Comparison of ENCODE assay signal across 1 cellular context in genomic region chr2:232407428-232408150, GRCh38.
TF ChIP-seq lines count a peak whose summit lies in the region.

No MANE protein-coding gene starts in this region.

TF ChIP-seq in HepG2, 621 proteins besides CTCF, POLR2A, EP300 and RAD21:
- TF ChIP-seq RARA (CRISPR knock-in tag; IDR thresholded peaks at IDR 0.05), result 0 out of 2 replicates have a peak, but pooled peaks have one; percentile 31
- TF ChIP-seq RXRA (CRISPR knock-in tag; IDR thresholded peaks at IDR 0.05), result 0 out of 2 replicates have a peak, but pooled peaks have one; percentile 12
- TF ChIP-seq SKI (IDR thresholded peaks at IDR 0.05; ENCODE audit: partially characterized antibody), result peak; percentile 73
- 0 out of 2 replicates have a peak, but pooled peaks have one; percentile 2 for TF ChIP-seq ZNF776 (CRISPR knock-in tag; IDR thresholded peaks at IDR 0.05)
